In genomic region chr7:151167197-151167911, GRCh38 we compare ENCODE assay signal across 9 cellular contexts. TPM values are rescaled to one million over a fixed set of nuclear protein-coding genes. Genes with fewer than 3 reads are reported as not detected.
A peak's percentile ranks its signal among the peaks of the same experiment; 100 is the strongest.
DNase-seq lines count a peak whose midpoint lies in the region; ATAC-seq and TF ChIP-seq lines count a peak whose summit lies in the region.
"Had no signal": no experiment of that assay in that cellular context is flagged by ENCODE, and none has a peak within 500 bp of the region (broad histone marks: within the 10 kb centered on the region; RNA-seq: fewer than 3 reads in every experiment).

TSS of gene GBX1 (minus strand) at chr7:151167694. CDS start at chr7:151167548, 146 bp downstream.

- peaks cover 36% of the 10 kb centered on the region for H3K27me3 Mint-ChIP-seq in activated CD4-positive, alpha-beta memory T cell treated with anti-CD3 and anti-CD28 coated beads, Interleukin-2, amount 10 ng/mL, durations not matched to agents 7 days and 5 days

- intact Hi-C loops in heart left ventricle (cut with DNase I) = loop anchor here in 2 of 10 donors (5.0 kb wide), 1 partner anchor 135 kb away; no protein-coding TSS in a partner anchor
- intact Hi-C loops in prostate gland (cut with DNase I) = no loop called here

- DNase-seq in NCI-H748 (lab: John Stamatoyannopoulos, UW; ENCODE audit: unreplicated experiment) = peak; percentile 56
- no peak for DNase-seq in NCI-H748 treated with DMSO at 0.1 percent for 48 hours (lab: John Stamatoyannopoulos, UW)
- DNase-seq in activated CD4-positive, alpha-beta memory T cell treated with anti-CD3 and anti-CD28 coated beads, Interleukin-2, amount 10 ng/mL, durations not matched to agents 7 days and 5 days = no peak
- DNase-seq in heart left ventricle = no peak
- no peak for DNase-seq in prostate gland (ENCODE audit: low spot score)
- DNase-seq in NK-92 treated with Interleukin-12 subunit alpha and Interleukin-12 subunit beta, amount 100 ng/mL, for 24 hours (lab: John Stamatoyannopoulos, UW) = no peak
- no peak for DNase-seq in NCI-H2107 (lab: John Stamatoyannopoulos, UW)
- DNase-seq: DND-41 had no signal

- POLR2A ChIA-PET in activated CD4-positive, alpha-beta memory T cell treated with anti-CD3 and anti-CD28 coated beads, Interleukin-2, amount 10 ng/mL, durations not matched to agents 7 days and 5 days (lab: Charles Lee) = no interaction called here

- H3K4me1 Mint-ChIP-seq in activated CD4-positive, alpha-beta memory T cell treated with anti-CD3 and anti-CD28 coated beads, Interleukin-2, amount 10 ng/mL, durations not matched to agents 7 days and 5 days = peaks cover 7% of the 10 kb centered on the region

- TF ChIP-seq POLR2A in heart left ventricle (IDR thresholded peaks at IDR 0.05) = no peak
- no peak for TF ChIP-seq POLR2A in prostate gland (IDR thresholded peaks at IDR 0.05)

- H3K4me3 ChIP-seq in heart left ventricle = peak within 1 kb of the TSS; percentile 32 to 57 (median 51)
- H3K4me3 ChIP-seq in prostate gland = peak within 1 kb of the TSS; percentile 24 to 38

- no peak within 1 kb of the TSS for H3K27ac ChIP-seq in heart left ventricle
- H3K27ac ChIP-seq in prostate gland = no peak within 1 kb of the TSS

- H3K9me3 Mint-ChIP-seq in activated CD4-positive, alpha-beta memory T cell treated with anti-CD3 and anti-CD28 coated beads, Interleukin-2, amount 10 ng/mL, durations not matched to agents 7 days and 5 days = no peaks in the 10 kb centered on the region

- H3K4me1 ChIP-seq in heart left ventricle (peaks cover 0 to 38% (median 11%) of the 10 kb centered on the region in 12 donors), prostate gland (replicated peaks) (no peaks in the 10 kb centered on the region)

- H3K36me3 ChIP-seq in heart left ventricle (no peaks in the 10 kb centered on the region), prostate gland (no peaks in the 10 kb centered on the region)

- no peak within 1 kb of the TSS for H3K27ac Mint-ChIP-seq in activated CD4-positive, alpha-beta memory T cell treated with anti-CD3 and anti-CD28 coated beads, Interleukin-2, amount 10 ng/mL, durations not matched to agents 7 days and 5 days

- ATAC-seq in heart left ventricle (peak in 3 of 4 donors; percentile 39 to 58 (median 58)), GM21447 (IDR thresholded peaks at IDR 0.05; ENCODE audit: unreplicated experiment) (no peak)

- CTCF ChIA-PET in activated CD4-positive, alpha-beta memory T cell treated with anti-CD3 and anti-CD28 coated beads, Interleukin-2, amount 10 ng/mL, durations not matched to agents 7 days and 5 days (lab: Charles Lee) = interaction anchor here (0.6 to 2.5 kb wide), 11 partner anchors 10 to 77 kb away, joined by 3 to 11 read pairs (median 3); partner anchors contain the start of gene ABCF2

- peak within 1 kb of the TSS; percentile 53 for H3K4me3 Mint-ChIP-seq in activated CD4-positive, alpha-beta memory T cell treated with anti-CD3 and anti-CD28 coated beads, Interleukin-2, amount 10 ng/mL, durations not matched to agents 7 days and 5 days

- TF ChIP-seq CTCF in heart left ventricle (IDR thresholded peaks at IDR 0.05) = peak in 7 of 12 donors; percentile 5 to 23 (median 16)
- TF ChIP-seq CTCF in prostate gland (IDR thresholded peaks at IDR 0.05) = peak in 1 of 4 experiments; percentile 13

- WGBS in heart left ventricle, 4 donors = 1% methylated on average over 32 to 98 of the region's 98 CpGs
- WGBS in prostate gland = 1% methylated on average over 17 of the region's 98 CpGs

- H3K36me3 Mint-ChIP-seq in activated CD4-positive, alpha-beta memory T cell treated with anti-CD3 and anti-CD28 coated beads, Interleukin-2, amount 10 ng/mL, durations not matched to agents 7 days and 5 days (ENCODE audit: low read depth) = no peaks in the 10 kb centered on the region

- peaks cover 11 to 85% (median 36%) of the 10 kb centered on the region in 9 donors for H3K27me3 ChIP-seq in heart left ventricle
- no peaks in the 10 kb centered on the region for H3K27me3 ChIP-seq in prostate gland (replicated peaks; ENCODE audit: insufficient read depth)

- H3K9me3 ChIP-seq in heart left ventricle = no peaks in the 10 kb centered on the region
- H3K9me3 ChIP-seq in prostate gland = no peaks in the 10 kb centered on the region

RNA-seq across cellular contexts. Expression of gene GBX1, which starts in this region (rescaled TPM):
- not detected for total RNA-seq in activated CD4-positive, alpha-beta memory T cell treated with anti-CD3 and anti-CD28 coated beads, Interleukin-2, amount 10 ng/mL, durations not matched to agents 7 days and 5 days
- total RNA-seq in heart left ventricle (under 1 TPM in 5 of 9 donors, not detected in 4; 0.29 to 0.52 (median 0.36) TPM), prostate gland (not detected)
- polyA plus RNA-seq in heart left ventricle = under 1 TPM in 1 of 2 donors, not detected in 1; 0.27 TPM

Comparison
In these comparisons a context has a peak if more than half of its experiments do, and no peak if none do; other contexts are left out.
1. Peak in ATAC-seq and H3K4me3 ChIP-seq in heart left ventricle; RNA of the gene not detected or under 1 TPM.